In genomic region chr4:101954975-101955678, GRCh38 we compare ENCODE assay signal across 13 cellular contexts.
DNase-seq lines count a peak whose midpoint lies in the region; ATAC-seq and TF ChIP-seq lines count a peak whose summit lies in the region.
"Had no signal": no experiment of that assay in that cellular context is flagged by ENCODE, and none has a peak within 500 bp of the region (broad histone marks: within the 10 kb centered on the region; RNA-seq: fewer than 3 reads in every experiment).

No MANE protein-coding gene starts in this region.

- H3K36me3 ChIP-seq in spleen, result peaks cover 0 to 30% (median 0%) of the 10 kb centered on the region in 6 donors

- POLR2A ChIA-PET in activated B cell treated with CpG ODN at 0.5 μM for 24 hours (lab: Charles Lee), result no interaction called here

- CTCF ChIA-PET in activated B cell treated with CpG ODN at 0.5 μM for 24 hours (lab: Charles Lee), result no interaction called here

- WGBS in spleen, 5 donors, result 78 to 89% (median 83%) methylated on average over 4 of the region's 4 CpGs

- ATAC-seq in activated B cell treated with CpG ODN at 0.5 μM for 24 hours (ENCODE audit: low read depth), result peak; percentile 66
- no peak for ATAC-seq in HG03175 (IDR thresholded peaks at IDR 0.05; ENCODE audit: unreplicated experiment)
- ATAC-seq: stimulated activated naive CD8-positive, alpha-beta T cell treated with anti-CD3 and anti-CD28 coated beads, Interleukin-15, amount 100 ng/mL, for 72 hours had no signal

- H3K4me3 Mint-ChIP-seq in activated B cell treated with CpG ODN at 0.5 μM for 24 hours, result no peak overlapping the region
- no peak overlapping the region for H3K4me3 Mint-ChIP-seq in nephron progenitor cell
- H3K4me3 Mint-ChIP-seq: CD4-positive, alpha-beta T cell; stimulated activated naive CD8-positive, alpha-beta T cell treated with anti-CD3 and anti-CD28 coated beads, Interleukin-15, amount 100 ng/mL, for 72 hours had no signal

- TF ChIP-seq CTCF in activated B cell treated with CpG ODN at 0.5 μM for 24 hours (IDR thresholded peaks at IDR 0.05) (no peak), nephron progenitor cell (IDR thresholded peaks at IDR 0.05) (no peak), spleen (IDR thresholded peaks at IDR 0.05 in 8 of 11, conservative IDR thresholded peaks at IDR 0.05 in 3 of 11) (no peak)

- no peaks in the 10 kb centered on the region for H3K27me3 Mint-ChIP-seq in activated B cell treated with CpG ODN at 0.5 μM for 24 hours
- no peaks in the 10 kb centered on the region for H3K27me3 Mint-ChIP-seq in nephron progenitor cell (ENCODE audit: low read depth, poor library complexity)
- H3K27me3 Mint-ChIP-seq: stimulated activated naive CD8-positive, alpha-beta T cell treated with anti-CD3 and anti-CD28 coated beads, Interleukin-15, amount 100 ng/mL, for 72 hours had no signal

- H3K4me3 ChIP-seq in spleen, result no peak overlapping the region

- no peaks in the 10 kb centered on the region for H3K9me3 ChIP-seq in spleen

- H3K27me3 ChIP-seq in spleen (replicated peaks in 1 of 7), result no peaks in the 10 kb centered on the region

- H3K4me1 ChIP-seq in spleen, result no peaks in the 10 kb centered on the region

- H3K27ac ChIP-seq in spleen, result no peak overlapping the region

- H3K9me3 Mint-ChIP-seq in activated B cell treated with CpG ODN at 0.5 μM for 24 hours, result no peaks in the 10 kb centered on the region
- no peaks in the 10 kb centered on the region for H3K9me3 Mint-ChIP-seq in nephron progenitor cell
- H3K9me3 Mint-ChIP-seq: CD4-positive, alpha-beta T cell; stimulated activated naive CD8-positive, alpha-beta T cell treated with anti-CD3 and anti-CD28 coated beads, Interleukin-15, amount 100 ng/mL, for 72 hours had no signal

- H3K36me3 Mint-ChIP-seq in activated B cell treated with CpG ODN at 0.5 μM for 24 hours (ENCODE audit: low read depth) (peaks cover 78% of the 10 kb centered on the region), nephron progenitor cell (ENCODE audit: low read depth) (no peaks in the 10 kb centered on the region)

- peak; percentile 35 for DNase-seq in DMS153 treated with DMSO at 0.1 percent for 48 hours (lab: John Stamatoyannopoulos, UW; ENCODE audit: unreplicated experiment)
- DNase-seq in NCI-H1092 (lab: John Stamatoyannopoulos, UW), result peak; percentile 9
- DNase-seq in activated B cell treated with CpG ODN at 0.5 μM for 24 hours, result no peak
- DNase-seq in nephron progenitor cell, result no peak
- no peak for DNase-seq in NCI-H1105 (lab: John Stamatoyannopoulos, UW)
- DNase-seq in iPS-NIHi11 (ENCODE audit: low spot score), result no peak
- no peak for DNase-seq in spleen
- DNase-seq: activated CD8-positive, alpha-beta memory T cell treated with anti-CD3 and anti-CD28 coated beads, Interleukin-2, amount 50 U/mL, for 48 hours; CD4-positive, alpha-beta T cell; retina; stimulated activated CD4-positive, alpha-beta T cell treated with anti-CD3 and anti-CD28 coated beads, Interleukin-4, amount 100 ng/mL, for 4 hours; stimulated activated naive CD8-positive, alpha-beta T cell treated with anti-CD3 and anti-CD28 coated beads, Interleukin-15, amount 100 ng/mL, for 72 hours had no signal

- H3K4me1 Mint-ChIP-seq in activated B cell treated with CpG ODN at 0.5 μM for 24 hours (peaks cover 44% of the 10 kb centered on the region), nephron progenitor cell (peaks cover 43% of the 10 kb centered on the region)
- H3K4me1 Mint-ChIP-seq: stimulated activated naive CD8-positive, alpha-beta T cell treated with anti-CD3 and anti-CD28 coated beads, Interleukin-15, amount 100 ng/mL, for 72 hours had no signal

- no peak for TF ChIP-seq POLR2A in spleen (IDR thresholded peaks at IDR 0.05)

- intact Hi-C loops in activated B cell treated with CpG ODN at 0.5 μM for 24 hours (cut with micrococcal nuclease), result no loop called here
- intact Hi-C loops in spleen (cut with DNase I; ENCODE audit: low total_unique reads), result no loop called here

- H3K27ac Mint-ChIP-seq in activated B cell treated with CpG ODN at 0.5 μM for 24 hours, result peak overlapping the region; percentile 83
- peak overlapping the region; percentile 68 for H3K27ac Mint-ChIP-seq in nephron progenitor cell
- H3K27ac Mint-ChIP-seq: CD4-positive, alpha-beta T cell; stimulated activated naive CD8-positive, alpha-beta T cell treated with anti-CD3 and anti-CD28 coated beads, Interleukin-15, amount 100 ng/mL, for 72 hours had no signal

Comparison
In these comparisons a context has a peak if more than half of its experiments do, and no peak if none do; other contexts are left out.
1. DNase-seq: peak in DMS153 treated with DMSO at 0.1 percent for 48 hours (single experiment) and NCI-H1092 (single experiment); none in activated B cell treated with CpG ODN at 0.5 μM for 24 hours (single experiment), nephron progenitor cell (single experiment), NCI-H1105 (single experiment), iPS-NIHi11 (single experiment) and spleen (single experiment).